Comparison of ENCODE assay signal across 7 cellular contexts in the genomic region with DNA sequence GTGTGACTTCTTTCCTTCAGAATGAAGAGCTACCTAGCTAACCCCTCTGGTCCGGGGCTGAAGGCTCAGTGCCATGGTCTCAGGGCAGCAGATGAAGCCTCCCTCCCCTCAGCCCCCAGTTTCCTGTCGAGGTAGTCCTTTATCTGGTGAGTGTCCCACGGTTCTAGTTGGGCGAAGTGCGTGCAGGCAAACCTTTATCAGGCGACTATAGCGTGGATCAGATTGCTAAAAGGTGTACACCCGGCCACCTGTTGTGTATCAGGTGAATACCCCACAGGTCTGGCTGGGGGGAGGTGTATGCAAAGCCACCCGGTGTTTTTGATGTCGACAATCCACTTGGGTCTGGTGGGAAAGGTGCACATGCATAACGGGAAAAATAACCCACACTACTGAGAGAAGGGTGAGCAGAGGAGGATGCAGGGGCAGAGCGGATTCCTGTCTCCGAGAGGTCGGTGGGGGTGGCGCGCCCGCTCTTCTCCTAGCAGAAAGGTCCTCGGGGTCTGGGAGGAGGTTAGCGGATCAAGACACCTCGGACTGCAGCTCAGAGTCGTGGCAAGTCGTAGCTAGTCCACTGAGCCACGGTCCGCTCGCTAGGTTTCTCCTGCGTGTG. TPM values are rescaled to one million over a fixed set of nuclear protein-coding genes. Genes with fewer than 3 reads are reported as not detected.
DNase-seq lines count a peak whose midpoint lies in the region; ATAC-seq and TF ChIP-seq lines count a peak whose summit lies in the region.

No MANE protein-coding gene starts in this region.

- TF ChIP-seq EP300 in tibial nerve (IDR thresholded peaks at IDR 0.05), result no peak

- 3 to 5% methylated on average over 23 to 26 of the region's 26 CpGs for WGBS in tibial nerve, 2 donors

- CTCF ChIA-PET in Panc1 (lab: Charles Lee), result no interaction called here

- H3K9me3 ChIP-seq in Panc1 (ENCODE audit: control insufficient read depth, insufficient read depth, low read depth, low read length), result no peaks in the 10 kb centered on the region
- no peaks in the 10 kb centered on the region for H3K9me3 ChIP-seq in tibial nerve

- TF ChIP-seq POLR2A in tibial nerve (IDR thresholded peaks at IDR 0.05), result no peak

- POLR2A ChIA-PET in Panc1 (lab: Charles Lee), result interaction anchor here (0.6 kb wide), 1 partner anchor 113 kb away, joined by 3 read pairs; no protein-coding TSS in a partner anchor

- H3K36me3 ChIP-seq in Panc1 (ENCODE audit: control insufficient read depth, insufficient read depth, low read length), result peaks cover 10% of the 10 kb centered on the region
- peaks cover 0 to 22% (median 0%) of the 10 kb centered on the region in 3 donors for H3K36me3 ChIP-seq in tibial nerve

- H3K4me1 ChIP-seq in Panc1 (ENCODE audit: control insufficient read depth, insufficient read depth, low read length) (peaks cover 41% of the 10 kb centered on the region), tibial nerve (peaks cover 0 to 61% (median 19%) of the 10 kb centered on the region in 4 donors)

- H3K27ac ChIP-seq in Panc1 (ENCODE audit: low read length) (peak overlapping the region; percentile 58), tibial nerve (peak overlapping the region; percentile 63 to 95 (median 84))

- H3K4me3 ChIP-seq in Panc1 (ENCODE audit: low read depth in 2 of 2, low read length in 2 of 2) (peak overlapping the region; percentile 67 to 85), tibial nerve (peak overlapping the region; percentile 61 to 97 (median 75))

- no peak for DNase-seq in Panc1 (ENCODE audit: low read depth, low spot score)
- DNase-seq in cerebellum (ENCODE audit: low spot score), result peak; percentile 33
- peak; percentile 20 for DNase-seq in medulla oblongata (ENCODE audit: extremely low spot score)
- DNase-seq in tibial nerve (ENCODE audit: low spot score in 2 of 2), result peak in 1 of 2 donors; percentile 19
- DNase-seq in NCI-H128 (lab: John Stamatoyannopoulos, UW; ENCODE audit: unreplicated experiment), result no peak

- in situ Hi-C loops in Panc1 (cut with HindIII; ENCODE audit: low pct_unique_long_range_greater_than_20kb, low sequenced_read_pairs), result no loop called here

- intact Hi-C loops in Panc1 (cut with micrococcal nuclease; ENCODE audit: unreplicated experiment), result no loop called here

- ATAC-seq in GM18867 (IDR thresholded peaks at IDR 0.05; ENCODE audit: unreplicated experiment) (peak; percentile 1), HG02759 (IDR thresholded peaks at IDR 0.05; ENCODE audit: unreplicated experiment) (peak; percentile 2), Panc1 (no peak)

- BruUV-seq in Panc1 (replicated peaks; lab: Mats Ljungman, UMichigan), result no TSS peak

- TF ChIP-seq CTCF in Panc1 (IDR thresholded peaks at IDR 0.05) (no peak), tibial nerve (IDR thresholded peaks at IDR 0.05) (no peak)

- no peaks in the 10 kb centered on the region for H3K27me3 ChIP-seq in Panc1 (ENCODE audit: control insufficient read depth, insufficient read depth, low read length)
- H3K27me3 ChIP-seq in tibial nerve, result no peaks in the 10 kb centered on the region

RNA-seq across cellular contexts. Expression of gene SLC12A6, which starts 0.5 kb away (rescaled TPM):
- 19.5 TPM for total RNA-seq in Panc1 (2021; ENCODE audit: unreplicated experiment)
- 11.0 TPM for polyA plus RNA-seq in Panc1 (2012; ENCODE audit: insufficient read length)
- 46.1 TPM for total RNA-seq in cerebellum
- 10 to 100 TPM; 26.9 to 36.9 (median 32.6) TPM for total RNA-seq in tibial nerve

RNA-seq across cellular contexts. Expression of gene NOP10, which starts 5.9 kb away (rescaled TPM):
- total RNA-seq in Panc1 (2021; ENCODE audit: unreplicated experiment) (306 TPM), cerebellum (61.4 TPM), tibial nerve (100 to 1,000 TPM in 1 of 4 donors, 10 to 100 TPM in 3; 75.4 to 133 (median 87.7) TPM)
- 308 TPM for polyA plus RNA-seq in Panc1 (2012; ENCODE audit: insufficient read length)

RNA-seq across cellular contexts. Expression of gene NUTM1, which starts 6.1 kb away (rescaled TPM):
- total RNA-seq in Panc1 (2021; ENCODE audit: unreplicated experiment), result 0.05 TPM
- polyA plus RNA-seq in Panc1 (2012; ENCODE audit: insufficient read length), result not detected
- not detected for total RNA-seq in cerebellum
- not detected for total RNA-seq in tibial nerve

RNA-seq across cellular contexts. Expression of gene LPCAT4, which starts 29.9 kb away (rescaled TPM):
- total RNA-seq in Panc1 (2021; ENCODE audit: unreplicated experiment) (58.5 TPM), cerebellum (26.2 TPM), tibial nerve (10 to 100 TPM; 14.0 to 38.8 (median 31.9) TPM)
- polyA plus RNA-seq in Panc1 (2012; ENCODE audit: insufficient read length), result 76.3 TPM

Comparison
In these comparisons a context has a peak if more than half of its experiments do, and no peak if none do; other contexts are left out.
1. DNase-seq: peak in cerebellum (single experiment) and medulla oblongata (single experiment); none in Panc1 (single experiment) and NCI-H128 (single experiment).